Comparison of ENCODE assay signal across 26 cellular contexts in genomic region chr1:76037314-76037713, GRCh38. TPM values are rescaled to one million over a fixed set of nuclear protein-coding genes. Genes with fewer than 3 reads are reported as not detected.
DNase-seq lines count a peak whose midpoint lies in the region; ATAC-seq, FAIRE-seq and TF ChIP-seq lines count a peak whose summit lies in the region.
"Had no signal": no experiment of that assay in that cellular context is flagged by ENCODE, and none has a peak within 500 bp of the region (broad histone marks: within the 10 kb centered on the region; RNA-seq: fewer than 3 reads in every experiment).

No MANE protein-coding gene starts in this region.

- TF ChIP-seq EP300 in transverse colon (IDR thresholded peaks at IDR 0.05; ENCODE audit: low read depth): no peak

- peak overlapping the region; percentile 89 for H3K27ac Mint-ChIP-seq in Caco-2 (ENCODE audit: unreplicated experiment)
- peak overlapping the region; percentile 63 for H3K27ac Mint-ChIP-seq in astrocyte (ENCODE audit: unreplicated experiment)
- peak overlapping the region; percentile 80 for H3K27ac Mint-ChIP-seq in mesothelial cell of epicardium
- H3K27ac Mint-ChIP-seq: CD14-positive monocyte; CD8-positive, alpha-beta memory T cell; IgD-negative memory B cell had no signal

- no peak overlapping the region for H3K9ac ChIP-seq in astrocyte (ENCODE audit: low read length)
- H3K9ac ChIP-seq: GM23248, KMS-11 had no signal

- H3K9me3 ChIP-seq in Caco-2: no peaks in the 10 kb centered on the region
- no peaks in the 10 kb centered on the region for H3K9me3 ChIP-seq in astrocyte (ENCODE audit: insufficient read depth, low read depth, low read length)
- no peaks in the 10 kb centered on the region for H3K9me3 ChIP-seq in transverse colon
- no peaks in the 10 kb centered on the region for H3K9me3 ChIP-seq in OCI-LY7 (ENCODE audit: low read length)
- H3K9me3 ChIP-seq: BE2C, HAP-1, SJSA1 had no signal

- in situ Hi-C loops in transverse colon (cut with MboI; ENCODE audit: low pct_ligation_motif_present in 1 of 4, low pct_unique_long_range_greater_than_20kb in 1 of 4, low sequenced_read_pairs in 3 of 4): no loop called here

- H3K27me3 ChIP-seq in Caco-2 (replicated peaks; ENCODE audit: control insufficient read depth, insufficient read depth, low read length) (no peaks in the 10 kb centered on the region), astrocyte (ENCODE audit: insufficient read depth, low read length) (peaks cover 6% of the 10 kb centered on the region), transverse colon (no peaks in the 10 kb centered on the region)
- H3K27me3 ChIP-seq: BE2C had no signal

- no peaks in the 10 kb centered on the region for H3K9me3 Mint-ChIP-seq in Caco-2 (ENCODE audit: unreplicated experiment)
- peaks cover 5% of the 10 kb centered on the region for H3K9me3 Mint-ChIP-seq in astrocyte (ENCODE audit: unreplicated experiment)
- H3K9me3 Mint-ChIP-seq in mesothelial cell of epicardium: peaks cover 6% of the 10 kb centered on the region
- H3K9me3 Mint-ChIP-seq: CD14-positive monocyte, IgD-negative memory B cell had no signal

- no peak for FAIRE-seq in astrocyte (lab: Jason Lieb, UNC)
- FAIRE-seq: GM18507 had no signal

- no peak for TF ChIP-seq POLR2A in transverse colon (IDR thresholded peaks at IDR 0.05)

- intact Hi-C loops in Caco-2 (cut with micrococcal nuclease; ENCODE audit: unreplicated experiment) (no loop called here), transverse colon (cut with DNase I; ENCODE audit: low total_unique reads) (no loop called here), OCI-LY7 (cut with micrococcal nuclease; ENCODE audit: unreplicated experiment) (no loop called here)

- H3K4me1 ChIP-seq in Caco-2: peaks cover 53% of the 10 kb centered on the region
- H3K4me1 ChIP-seq in astrocyte (ENCODE audit: insufficient read depth, low read length): no peaks in the 10 kb centered on the region
- peaks cover 4 to 47% (median 30%) of the 10 kb centered on the region in 4 donors for H3K4me1 ChIP-seq in transverse colon
- no peaks in the 10 kb centered on the region for H3K4me1 ChIP-seq in OCI-LY7 (ENCODE audit: insufficient read depth, low read length, poor library complexity, severe bottlenecking)
- H3K4me1 ChIP-seq: BE2C, HAP-1, SJSA1 had no signal

- H4K20me1 ChIP-seq in astrocyte (ENCODE audit: insufficient read depth, low read length): no peaks in the 10 kb centered on the region
- H4K20me1 ChIP-seq in OCI-LY7 (ENCODE audit: insufficient read depth, low read length): no peaks in the 10 kb centered on the region

- DNase-seq in Caco-2: peak in 1 of 2 experiments; percentile 10
- DNase-seq in astrocyte (ENCODE audit: low read depth): no peak
- DNase-seq in mesothelial cell of epicardium (ENCODE audit: low spot score in 2 of 2, unreplicated experiment in 2 of 2): no peak
- DNase-seq in transverse colon: no peak
- no peak for DNase-seq in T-helper 2 cell
- DNase-seq in OCI-LY7 (ENCODE audit: low spot score): no peak
- DNase-seq: 8988T; ACHN; BE2C; CD8-positive, alpha-beta memory T cell; DMS153; GM23248; MM.1S; NCI-H1694; NCI-H2029 treated with DMSO at 0.1 percent for 48 hours; NCI-H446 treated with DMSO at 0.1 percent for 48 hours; Right ventricle myocardium superior; RPMI8226 had no signal

- H3K27ac ChIP-seq in astrocyte (ENCODE audit: low read depth, low read length) (no peak overlapping the region), transverse colon (peak overlapping the region; percentile 42 to 73 (median 67)), OCI-LY7 (ENCODE audit: low read depth, low read length, poor library complexity, severe bottlenecking) (no peak overlapping the region)
- H3K27ac ChIP-seq: GM23248, KMS-11, SJSA1 had no signal

- 41 to 60% methylated on average over 3 of the region's 3 CpGs for WGBS in transverse colon (ENCODE audit: low coverage in 1 of 2), 2 donors

- H3K4me3 Mint-ChIP-seq in Caco-2 (ENCODE audit: unreplicated experiment): peak overlapping the region; percentile 65
- H3K4me3 Mint-ChIP-seq in astrocyte (ENCODE audit: unreplicated experiment): no peak overlapping the region
- no peak overlapping the region for H3K4me3 Mint-ChIP-seq in mesothelial cell of epicardium
- H3K4me3 Mint-ChIP-seq: CD14-positive monocyte; CD8-positive, alpha-beta memory T cell; IgD-negative memory B cell had no signal

- H2AFZ ChIP-seq in astrocyte (ENCODE audit: low read depth, low read length) (no peak overlapping the region), OCI-LY7 (ENCODE audit: low read length) (no peak overlapping the region)
- H2AFZ ChIP-seq: GM23248 had no signal

- CTCF ChIA-PET in Caco-2 (lab: Charles Lee): no interaction called here
- CTCF ChIA-PET in OCI-LY7 (lab: Charles Lee; ENCODE audit: unreplicated experiment): no interaction called here

- H3K79me2 ChIP-seq in astrocyte (ENCODE audit: insufficient read depth, low read length): no peaks in the 10 kb centered on the region
- H3K79me2 ChIP-seq in OCI-LY7 (ENCODE audit: insufficient read depth, low read depth, low read length): no peaks in the 10 kb centered on the region

- no peak overlapping the region for H3K4me3 ChIP-seq in Caco-2 (ENCODE audit: low read depth, low read length)
- H3K4me3 ChIP-seq in astrocyte (ENCODE audit: insufficient read depth, low read depth, low read length): no peak overlapping the region
- H3K4me3 ChIP-seq in transverse colon: no peak overlapping the region
- H3K4me3 ChIP-seq in OCI-LY7 (ENCODE audit: low read depth, low read length, poor library complexity, severe bottlenecking): no peak overlapping the region
- H3K4me3 ChIP-seq: GM23248, HAP-1, SJSA1 had no signal

- POLR2A ChIA-PET in Caco-2 (lab: Charles Lee) (no interaction called here), OCI-LY7 (lab: Charles Lee) (no interaction called here)

- H3K27me3 Mint-ChIP-seq in Caco-2 (ENCODE audit: insufficient read depth, unreplicated experiment): no peaks in the 10 kb centered on the region
- H3K27me3 Mint-ChIP-seq in astrocyte (ENCODE audit: low read depth, unreplicated experiment): no peaks in the 10 kb centered on the region
- H3K27me3 Mint-ChIP-seq in mesothelial cell of epicardium (ENCODE audit: low read depth): no peaks in the 10 kb centered on the region

- BruUV-seq in Caco-2 (replicated peaks; lab: Mats Ljungman, UMichigan) (no TSS peak), OCI-LY7 (replicated peaks; lab: Mats Ljungman, UMichigan) (no TSS peak)

- no peaks in the 10 kb centered on the region for H3K36me3 ChIP-seq in Caco-2 (ENCODE audit: control insufficient read depth, insufficient read depth, low read length)
- no peaks in the 10 kb centered on the region for H3K36me3 ChIP-seq in astrocyte (ENCODE audit: insufficient read depth, low read length)
- H3K36me3 ChIP-seq in transverse colon: no peaks in the 10 kb centered on the region
- no peaks in the 10 kb centered on the region for H3K36me3 ChIP-seq in OCI-LY7 (ENCODE audit: insufficient read depth, low read length)
- H3K36me3 ChIP-seq: BE2C, HAP-1, SJSA1 had no signal

- no peaks in the 10 kb centered on the region for H3K9me2 ChIP-seq in OCI-LY7 (ENCODE audit: insufficient read depth, low read length)

- no peak for TF ChIP-seq CTCF in Caco-2 (IDR thresholded peaks at IDR 0.05; ENCODE audit: insufficient read depth in 1 of 2, low read depth in 1 of 2, low read length in 1 of 2, severe bottlenecking in 1 of 2, unreplicated experiment in 1 of 2)
- TF ChIP-seq CTCF in astrocyte (IDR thresholded peaks at IDR 0.05; ENCODE audit: insufficient read depth, low read depth, low read length): no peak
- no peak for TF ChIP-seq CTCF in mesothelial cell of epicardium (IDR thresholded peaks at IDR 0.05; ENCODE audit: unreplicated experiment)
- TF ChIP-seq CTCF in transverse colon (IDR thresholded peaks at IDR 0.05): no peak
- no peak for TF ChIP-seq CTCF in OCI-LY7 (conservative IDR thresholded peaks at IDR 0.05; ENCODE audit: low read length)

- no peaks in the 10 kb centered on the region for H3K36me3 Mint-ChIP-seq in Caco-2 (ENCODE audit: insufficient read depth, unreplicated experiment)
- no peaks in the 10 kb centered on the region for H3K36me3 Mint-ChIP-seq in astrocyte (ENCODE audit: low read depth, unreplicated experiment)
- no peaks in the 10 kb centered on the region for H3K36me3 Mint-ChIP-seq in mesothelial cell of epicardium
- H3K36me3 Mint-ChIP-seq: CD14-positive monocyte; CD8-positive, alpha-beta memory T cell; IgD-negative memory B cell had no signal

- no peak overlapping the region for H3K4me2 ChIP-seq in astrocyte (ENCODE audit: low read length)
- H3K4me2 ChIP-seq in OCI-LY7 (ENCODE audit: low read length): no peak overlapping the region
- H3K4me2 ChIP-seq: KMS-11 had no signal

- H3K4me1 Mint-ChIP-seq in Caco-2 (ENCODE audit: low read depth, unreplicated experiment): peaks cover 22% of the 10 kb centered on the region
- H3K4me1 Mint-ChIP-seq in astrocyte (ENCODE audit: low read depth, unreplicated experiment): peaks cover 27% of the 10 kb centered on the region
- peaks cover 63% of the 10 kb centered on the region for H3K4me1 Mint-ChIP-seq in mesothelial cell of epicardium
- H3K4me1 Mint-ChIP-seq: CD14-positive monocyte; CD8-positive, alpha-beta memory T cell; IgD-negative memory B cell had no signal

- no peak for ATAC-seq in GM18870 (IDR thresholded peaks at IDR 0.05; ENCODE audit: unreplicated experiment)

RNA-seq across cellular contexts. Expression of gene ST6GALNAC3, which starts 37.2 kb away (rescaled TPM):
- total RNA-seq in Caco-2 (2022) (16.0 and 17.5 TPM in 2 replicates), astrocyte (1.8 and 3.2 TPM in 2 replicates), mesothelial cell of epicardium (62.3 to 64.8 TPM (median 64.6 TPM) in 3 replicates), transverse colon (1 to 10 TPM in 2 of 4 donors, under 1 TPM in 1, not detected in 1; 1.00 to 5.7 (median 1.9) TPM), OCI-LY7 (2022) (1.2 and 2.0 TPM in 2 replicates)
- 0.05 and 0.50 TPM in 2 replicates for total RNA-seq in OCI-LY7 (2014; rRNA removed; shearing (Covaris generic))
- total RNA-seq: G401, GM23248 had no signal

Comparison
In these comparisons a context has a peak if more than half of its experiments do, and no peak if none do; other contexts are left out.
1. H3K27ac ChIP-seq: peak in transverse colon (4 of 4); none in astrocyte (single experiment) and OCI-LY7 (single experiment).
2. Peak in every context shown above with its lines, with median percentiles within 50 percentile points of each other: H3K27ac Mint-ChIP-seq.